29 cellular contexts compared by ENCODE assay signal in genomic region chr2:162506706-162507105, GRCh38.
"Had no signal": no experiment of that assay in that cellular context is flagged by ENCODE, and none has a peak within 500 bp of the region (broad histone marks: within the 10 kb centered on the region; RNA-seq: fewer than 3 reads in every experiment).

No MANE protein-coding gene starts in this region.

- H3K27me3 ChIP-seq: heart right ventricle, hepatocyte, neural progenitor cell, neutrophil, right atrium auricular region, suprapubic skin, tibial artery, vagina had no signal

- H3K4me3 ChIP-seq: heart right ventricle, hepatocyte, left ventricle myocardium inferior, lung, neural progenitor cell, psoas muscle, right atrium auricular region, skin epidermis, suprapubic skin, thoracic aorta, tibial artery, vagina had no signal

- H3K9me3 Mint-ChIP-seq: mesothelial cell of epicardium; naive B cell; nephron progenitor cell; neural progenitor cell; stimulated activated naive B cell treated with anti-CD40 and anti-IgM and Interleukin-4, amounts not matched to agents 10 μg/mL and 1 μg/mL and 100 μg/mL, for 72 hours had no signal

- H3K4me2 ChIP-seq: hepatocyte, neural progenitor cell had no signal

- H3K4me1 Mint-ChIP-seq: naive B cell; natural killer cell; nephron progenitor cell; stimulated activated naive B cell treated with anti-CD40 and anti-IgM and Interleukin-4, amounts not matched to agents 10 μg/mL and 1 μg/mL and 100 μg/mL, for 72 hours had no signal

- H3K4me3 Mint-ChIP-seq: mesothelial cell of epicardium; naive B cell; natural killer cell; nephron progenitor cell; neural progenitor cell; stimulated activated naive B cell treated with anti-CD40 and anti-IgM and Interleukin-4, amounts not matched to agents 10 μg/mL and 1 μg/mL and 100 μg/mL, for 72 hours; type B pancreatic cell had no signal

- H3K79me2 ChIP-seq: hepatocyte, parathyroid adenoma had no signal

- H2AFZ ChIP-seq: hepatocyte, neural progenitor cell, parathyroid adenoma had no signal

- H3K9ac ChIP-seq: neural progenitor cell, parathyroid adenoma had no signal

- H3K27ac Mint-ChIP-seq: mesothelial cell of epicardium; naive B cell; natural killer cell; nephron progenitor cell; neural progenitor cell; stimulated activated naive B cell treated with anti-CD40 and anti-IgM and Interleukin-4, amounts not matched to agents 10 μg/mL and 1 μg/mL and 100 μg/mL, for 72 hours; type B pancreatic cell had no signal

- H3K27me3 Mint-ChIP-seq: naive B cell; stimulated activated naive B cell treated with anti-CD40 and anti-IgM and Interleukin-4, amounts not matched to agents 10 μg/mL and 1 μg/mL and 100 μg/mL, for 72 hours; type B pancreatic cell had no signal

- H3K36me3 ChIP-seq: heart right ventricle, left ventricle myocardium inferior, neural progenitor cell, neutrophil, right atrium auricular region, suprapubic skin, thoracic aorta, tibial artery, vagina had no signal

- ATAC-seq: heart right ventricle; left colon; natural killer cell; psoas muscle; sciatic nerve; stimulated activated naive B cell treated with anti-CD40 and anti-IgM and Interleukin-4, amounts not matched to agents 10 μg/mL and 1 μg/mL and 100 μg/mL, for 72 hours; stimulated activated naive CD8-positive, alpha-beta T cell treated with anti-CD3 and anti-CD28 coated beads, Interleukin-15, Interleukin-2, amounts not matched to agents 100 U/mL and 50 U/mL, for 24 hours had no signal

- H3K27ac ChIP-seq: heart right ventricle, hepatocyte, left ventricle myocardium inferior, neural progenitor cell, neutrophil, parathyroid adenoma, psoas muscle, right atrium auricular region, skin epidermis, suprapubic skin, thoracic aorta, tibial artery, vagina had no signal

- DNase-seq: heart right ventricle; islet precursor cell; left colon; left ventricle myocardium inferior; naive B cell; natural killer cell; nephron progenitor cell; occipital lobe; psoas muscle; stimulated activated CD4-positive, alpha-beta T cell treated with anti-CD3 and anti-CD28 coated beads, Interleukin-12 subunit alpha, Interleukin-12 subunit beta, amount 100 ng/mL, for 4 hours; stimulated activated CD4-positive, alpha-beta T cell treated with anti-CD3 and anti-CD28 coated beads, Interleukin-15, amount 100 ng/mL, for 24 hours; stimulated activated CD4-positive, alpha-beta T cell treated with anti-CD3 and anti-CD28 coated beads, Interleukin-2, amount 100 ng/mL, for 24 hours; stimulated activated CD4-positive, alpha-beta T cell treated with anti-CD3 and anti-CD28 coated beads, Interleukin-4, amount 100 ng/mL, for 1 hour; stimulated activated naive B cell treated with anti-CD40 and anti-IgM and Interleukin-4, amounts not matched to agents 10 μg/mL and 1 μg/mL and 100 μg/mL, for 72 hours; stimulated activated naive CD8-positive, alpha-beta T cell treated with anti-CD3 and anti-CD28 coated beads, Interleukin-15, Interleukin-2, amounts not matched to agents 100 U/mL and 50 U/mL, for 24 hours; tibial artery had no signal

- H3K4me1 ChIP-seq: heart right ventricle, left ventricle myocardium inferior, neural progenitor cell, parathyroid adenoma, psoas muscle, right atrium auricular region, suprapubic skin, tibial artery, vagina had no signal

- H3K9me3 ChIP-seq: heart right ventricle, left ventricle myocardium inferior, neutrophil, psoas muscle, right atrium auricular region, suprapubic skin, thoracic aorta, tibial artery, vagina had no signal
